Comparison of ENCODE assay signal across 8 cellular contexts in the genomic region with DNA sequence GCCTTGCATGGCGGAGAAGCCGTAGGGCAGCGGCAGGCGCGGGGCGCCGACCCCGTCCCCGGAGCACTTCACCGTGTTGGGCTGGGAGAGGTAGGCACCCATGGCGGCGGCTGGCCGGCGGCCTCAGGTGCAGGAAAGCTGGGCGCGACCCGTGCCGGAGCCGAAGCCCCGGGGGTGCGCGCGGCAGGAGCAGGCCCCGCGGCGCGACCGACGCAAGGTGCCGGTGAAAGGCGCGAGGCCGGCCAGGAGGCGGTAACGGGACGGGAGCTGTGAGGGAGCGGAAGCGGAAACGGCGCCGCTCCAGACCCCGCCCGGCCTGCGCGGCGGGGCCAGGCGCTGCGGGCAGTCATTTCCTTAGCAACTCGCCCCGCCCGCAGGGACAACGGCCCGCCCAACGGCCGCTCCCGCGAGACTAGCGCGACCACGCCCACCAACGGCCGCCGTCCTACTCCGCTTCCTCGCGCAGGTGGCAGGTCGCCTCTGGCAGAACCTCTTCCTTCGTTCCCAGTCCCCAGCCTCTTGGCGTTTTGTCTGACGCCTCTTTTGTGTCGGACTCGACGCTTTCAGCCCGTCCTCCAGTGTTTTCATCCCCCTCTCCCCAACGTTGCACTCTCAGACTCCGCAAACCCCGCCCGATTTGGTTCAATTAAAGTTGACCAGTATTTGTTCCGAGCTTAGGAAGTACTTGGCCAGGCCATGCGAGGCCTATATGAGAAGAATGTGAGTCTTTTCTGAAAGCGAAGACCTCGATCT. TPM values are rescaled to one million over a fixed set of nuclear protein-coding genes. Genes with fewer than 3 reads are reported as not detected.
DNase-seq lines count a peak whose midpoint lies in the region; ATAC-seq, FAIRE-seq and TF ChIP-seq lines count a peak whose summit lies in the region.

A gene with protein sequence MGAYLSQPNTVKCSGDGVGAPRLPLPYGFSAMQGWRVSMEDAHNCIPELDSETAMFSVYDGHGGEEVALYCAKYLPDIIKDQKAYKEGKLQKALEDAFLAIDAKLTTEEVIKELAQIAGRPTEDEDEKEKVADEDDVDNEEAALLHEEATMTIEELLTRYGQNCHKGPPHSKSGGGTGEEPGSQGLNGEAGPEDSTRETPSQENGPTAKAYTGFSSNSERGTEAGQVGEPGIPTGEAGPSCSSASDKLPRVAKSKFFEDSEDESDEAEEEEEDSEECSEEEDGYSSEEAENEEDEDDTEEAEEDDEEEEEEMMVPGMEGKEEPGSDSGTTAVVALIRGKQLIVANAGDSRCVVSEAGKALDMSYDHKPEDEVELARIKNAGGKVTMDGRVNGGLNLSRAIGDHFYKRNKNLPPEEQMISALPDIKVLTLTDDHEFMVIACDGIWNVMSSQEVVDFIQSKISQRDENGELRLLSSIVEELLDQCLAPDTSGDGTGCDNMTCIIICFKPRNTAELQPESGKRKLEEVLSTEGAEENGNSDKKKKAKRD (minus strand): TSS at position 271 of the 753 bp plus-strand sequence. CDS start 169 bp downstream, at position 102.

- intact Hi-C loops in ascending aorta (cut with DNase I) (loop anchor here (1.0 to 5.0 kb wide), 5 partner anchors 19 to 80 kb away; partner anchors contain the start of genes EIF2B4, IFT172, NRBP1 and SNX17), right cardiac atrium (cut with DNase I) (no loop called here), vagina (cut with DNase I) (no loop called here)

- H3K27me3 ChIP-seq in ascending aorta (no peaks in the 10 kb centered on the region), right cardiac atrium (ENCODE audit: control insufficient read depth, insufficient read depth) (no peaks in the 10 kb centered on the region), rectal smooth muscle tissue (ENCODE audit: control insufficient read depth, insufficient read depth, low read length) (no peaks in the 10 kb centered on the region), vagina (no peaks in the 10 kb centered on the region)

- H3K4me1 ChIP-seq in ascending aorta (peaks cover 6 to 12% of the 10 kb centered on the region in 2 donors), right cardiac atrium (ENCODE audit: control insufficient read depth, insufficient read depth, low read length) (no peaks in the 10 kb centered on the region), rectal smooth muscle tissue (ENCODE audit: control insufficient read depth, insufficient read depth, low read length) (peaks cover 9% of the 10 kb centered on the region), vagina (peaks cover 30% of the 10 kb centered on the region)

- H3K4me1 Mint-ChIP-seq in T-helper 2 cell treated with Interferon-gamma antibody and Interleukin-4, amounts not matched to agents 5 μg/mL and 100 μg/mL, for 36 hours (ENCODE audit: low read depth): peaks cover 26% of the 10 kb centered on the region

- H3K9ac ChIP-seq in rectal smooth muscle tissue (ENCODE audit: low read length): peak within 1 kb of the TSS; percentile 68

- H3K9me3 ChIP-seq in ascending aorta (no peaks in the 10 kb centered on the region), right cardiac atrium (ENCODE audit: control insufficient read depth, low read length) (no peaks in the 10 kb centered on the region), vagina (no peaks in the 10 kb centered on the region)

- ATAC-seq in HG02973 (IDR thresholded peaks at IDR 0.05; ENCODE audit: unreplicated experiment): peak; percentile 91
- peak; percentile 99 to 100 for ATAC-seq in right cardiac atrium

- H3K4me3 Mint-ChIP-seq in T-helper 2 cell treated with Interferon-gamma antibody and Interleukin-4, amounts not matched to agents 5 μg/mL and 100 μg/mL, for 36 hours: peak within 1 kb of the TSS; percentile 88

- DNase-seq in GM18507 (ENCODE audit: extremely low spot score, insufficient read length, low read depth) (peak; percentile 92), NCI-H2029 (lab: John Stamatoyannopoulos, UW) (peak; percentile 94), ascending aorta (ENCODE audit: low spot score in 2 of 2) (peak; percentile 56 to 95), right cardiac atrium (peak; percentile 95 to 98 (median 98)), vagina (ENCODE audit: extremely low spot score in 2 of 2) (peak; percentile 89 to 96)
- DNase-seq in T-helper 2 cell treated with Interferon-gamma antibody and Interleukin-4, amounts not matched to agents 5 μg/mL and 100 μg/mL, for 36 hours (ENCODE audit: low spot score): peak; percentile 96

- TF ChIP-seq CTCF in ascending aorta (IDR thresholded peaks at IDR 0.05) (no peak), vagina (IDR thresholded peaks at IDR 0.05) (no peak)

- H3K36me3 ChIP-seq in ascending aorta: no peaks in the 10 kb centered on the region
- no peaks in the 10 kb centered on the region for H3K36me3 ChIP-seq in rectal smooth muscle tissue (ENCODE audit: control insufficient read depth, insufficient read depth, low read length)
- H3K36me3 ChIP-seq in vagina: no peaks in the 10 kb centered on the region

- FAIRE-seq in GM18507 (lab: Jason Lieb, UNC): peak; percentile 88

- peaks cover 21% of the 10 kb centered on the region for H3K36me3 Mint-ChIP-seq in T-helper 2 cell treated with Interferon-gamma antibody and Interleukin-4, amounts not matched to agents 5 μg/mL and 100 μg/mL, for 36 hours (ENCODE audit: low read depth)

- WGBS in right cardiac atrium: under 1% methylated on average over 82 of the region's 82 CpGs

- peak within 1 kb of the TSS; percentile 96 to 97 for H3K4me3 ChIP-seq in ascending aorta
- H3K4me3 ChIP-seq in right cardiac atrium (ENCODE audit: low read length): peak within 1 kb of the TSS; percentile 85
- peak within 1 kb of the TSS; percentile 93 for H3K4me3 ChIP-seq in rectal smooth muscle tissue (ENCODE audit: low read length)
- H3K4me3 ChIP-seq in vagina: peak within 1 kb of the TSS; percentile 67 to 97

- peak within 1 kb of the TSS; percentile 80 to 91 for H3K27ac ChIP-seq in ascending aorta
- peak within 1 kb of the TSS; percentile 65 for H3K27ac ChIP-seq in right cardiac atrium (ENCODE audit: low read length)
- H3K27ac ChIP-seq in rectal smooth muscle tissue (ENCODE audit: low read depth, low read length): peak within 1 kb of the TSS; percentile 79
- H3K27ac ChIP-seq in vagina: peak within 1 kb of the TSS; percentile 80

- peak within 1 kb of the TSS; percentile 88 for H3K27ac Mint-ChIP-seq in T-helper 2 cell treated with Interferon-gamma antibody and Interleukin-4, amounts not matched to agents 5 μg/mL and 100 μg/mL, for 36 hours

- H3K27me3 Mint-ChIP-seq in T-helper 2 cell treated with Interferon-gamma antibody and Interleukin-4, amounts not matched to agents 5 μg/mL and 100 μg/mL, for 36 hours (ENCODE audit: low read depth): peaks cover 2% of the 10 kb centered on the region

- H3K9me3 Mint-ChIP-seq in T-helper 2 cell treated with Interferon-gamma antibody and Interleukin-4, amounts not matched to agents 5 μg/mL and 100 μg/mL, for 36 hours: peaks cover 3% of the 10 kb centered on the region

- TF ChIP-seq POLR2A in vagina (IDR thresholded peaks at IDR 0.05): no peak

RNA-seq across cellular contexts. Expression of the gene that starts here (rescaled TPM):
- 24.7 TPM for total RNA-seq in ascending aorta
- total RNA-seq in right cardiac atrium: 10 to 100 TPM; 31.5 to 40.4 (median 37.3) TPM
- polyA plus RNA-seq in right cardiac atrium: 35.0 TPM
- total RNA-seq in vagina: 45.4 TPM

Comparison
In these comparisons a context has a peak if more than half of its experiments do, and no peak if none do; other contexts are left out.
1. Peak in every context shown above with its lines: DNase-seq, ATAC-seq, H3K4me3 ChIP-seq and H3K27ac ChIP-seq.